Comparison of ENCODE assay signal across 2 cellular contexts in the genomic region with DNA sequence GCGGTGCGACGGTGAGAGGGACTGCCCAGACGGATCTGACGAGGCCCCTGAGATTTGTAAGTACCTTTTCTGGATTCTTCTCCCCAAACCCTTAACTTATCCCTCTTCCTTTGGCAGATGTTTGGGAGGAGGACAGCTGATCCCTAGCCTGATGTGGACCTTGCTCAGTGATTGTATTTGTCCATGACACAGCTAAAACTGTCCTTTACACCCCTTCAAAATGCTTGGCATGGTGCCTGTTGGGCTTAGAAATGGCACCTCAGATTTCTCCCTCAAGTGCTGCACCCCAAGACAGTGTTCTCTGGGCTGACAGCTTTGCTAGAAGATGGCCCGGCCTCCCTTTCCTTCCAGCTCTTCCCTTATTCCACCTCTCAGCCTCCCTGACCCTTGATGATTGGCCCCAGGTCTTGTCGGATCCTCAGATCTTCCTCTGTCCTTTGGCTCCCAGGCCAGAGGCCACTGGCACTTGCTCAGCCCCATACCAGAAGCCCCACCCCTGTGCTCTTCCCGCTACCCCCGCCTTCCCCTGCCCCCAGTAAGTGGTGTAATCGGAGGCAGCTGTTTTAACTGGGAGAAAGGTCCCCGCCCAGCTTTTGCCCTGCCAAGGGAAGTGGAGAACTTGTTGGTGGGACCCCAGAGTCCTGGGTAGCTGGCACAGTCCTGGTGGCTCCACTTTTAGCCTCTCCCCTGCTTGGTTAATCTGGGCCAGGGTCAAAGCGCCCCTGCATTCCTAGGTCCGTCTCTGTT.
A peak's percentile ranks its signal among the peaks of the same experiment; 100 is the strongest.
TF ChIP-seq lines count a peak whose summit lies in the region.

No MANE protein-coding gene starts in this region.

TF ChIP-seq in HEK293, 187 proteins besides CTCF, POLR2A, EP300 and RAD21:
- TF ChIP-seq ZNF341 (tag by site-specific recombination; IDR thresholded peaks at IDR 0.05; ENCODE audit: low read depth) (peak; percentile 40), ZNF354C (tag by site-specific recombination; IDR thresholded peaks at IDR 0.05; ENCODE audit: borderline replicate concordance, low read depth) (no peak), ZFP37 (tag by site-specific recombination; IDR thresholded peaks at IDR 0.05) (no peak), KLF1 (tag by site-specific recombination; IDR thresholded peaks at IDR 0.05) (0 out of 2 replicates have a peak, but pooled peaks have one; percentile 33), ZNF596 (tag by site-specific recombination; IDR thresholded peaks at IDR 0.05) (no peak)
- TF ChIP-seq, protein P1, sequence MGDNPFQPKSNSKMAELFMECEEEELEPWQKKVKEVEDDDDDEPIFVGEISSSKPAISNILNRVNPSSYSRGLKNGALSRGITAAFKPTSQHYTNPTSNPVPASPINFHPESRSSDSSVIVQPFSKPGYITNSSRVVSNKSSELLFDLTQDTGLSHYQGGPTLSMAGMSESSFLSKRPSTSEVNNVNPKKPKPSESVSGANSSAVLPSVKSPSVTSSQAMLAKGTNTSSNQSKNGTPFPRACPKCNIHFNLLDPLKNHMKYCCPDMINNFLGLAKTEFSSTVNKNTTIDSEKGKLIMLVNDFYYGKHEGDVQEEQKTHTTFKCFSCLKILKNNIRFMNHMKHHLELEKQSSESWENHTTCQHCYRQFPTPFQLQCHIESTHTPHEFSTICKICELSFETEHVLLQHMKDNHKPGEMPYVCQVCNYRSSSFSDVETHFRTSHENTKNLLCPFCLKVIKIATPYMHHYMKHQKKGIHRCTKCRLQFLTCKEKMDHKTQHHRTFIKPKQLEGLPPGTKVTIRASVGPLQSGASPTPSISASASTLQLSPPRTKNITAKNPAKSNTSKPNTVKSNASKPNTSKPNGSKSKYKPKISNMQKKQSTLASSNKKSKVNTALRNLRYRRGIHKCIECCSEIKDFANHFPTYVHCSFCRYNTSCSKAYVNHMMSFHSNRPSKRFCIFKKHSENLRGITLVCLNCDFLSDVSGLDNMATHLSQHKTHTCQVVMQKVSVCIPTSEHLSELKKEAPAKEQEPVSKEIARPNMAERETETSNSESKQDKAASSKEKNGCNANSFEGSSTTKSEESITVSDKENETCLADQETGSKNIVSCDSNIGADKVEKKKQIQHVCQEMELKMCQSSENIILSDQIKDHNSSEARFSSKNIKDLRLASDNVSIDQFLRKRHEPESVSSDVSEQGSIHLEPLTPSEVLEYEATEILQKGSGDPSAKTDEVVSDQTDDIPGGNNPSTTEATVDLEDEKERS (tag by site-specific recombination; IDR thresholded peaks at IDR 0.05) = no peak

TF ChIP-seq in K562, 482 proteins besides CTCF, POLR2A, EP300 and RAD21:
- no peak for TF ChIP-seq ETV6 (IDR thresholded peaks at IDR 0.05; ENCODE audit: borderline replicate concordance in 1 of 2, low read depth in 2 of 2, low read length in 1 of 2)
- no peak for TF ChIP-seq ETV6 (CRISPR knock-in tag; IDR thresholded peaks at IDR 0.05; ENCODE audit: borderline replicate concordance)
- TF ChIP-seq NRF1 (conservative IDR thresholded peaks at IDR 0.05 in 1 of 2, IDR thresholded peaks at IDR 0.05 in 1 of 2) = peak; percentile 16 to 27; a peak in 1 of 4 replicates
- TF ChIP-seq NFIC (IDR thresholded peaks at IDR 0.05) = 0 out of 2 replicates have a peak, but pooled peaks have one; percentile 16
- peak; percentile 55 for TF ChIP-seq MAFG (tag; conservative IDR thresholded peaks at IDR 0.05)
- TF ChIP-seq NR2C2 (CRISPR knock-in tag; IDR thresholded peaks at IDR 0.05) = no peak
- peak; percentile 77 for TF ChIP-seq NR2C2 (tag; IDR thresholded peaks at IDR 0.05)
- TF ChIP-seq, protein P2, sequence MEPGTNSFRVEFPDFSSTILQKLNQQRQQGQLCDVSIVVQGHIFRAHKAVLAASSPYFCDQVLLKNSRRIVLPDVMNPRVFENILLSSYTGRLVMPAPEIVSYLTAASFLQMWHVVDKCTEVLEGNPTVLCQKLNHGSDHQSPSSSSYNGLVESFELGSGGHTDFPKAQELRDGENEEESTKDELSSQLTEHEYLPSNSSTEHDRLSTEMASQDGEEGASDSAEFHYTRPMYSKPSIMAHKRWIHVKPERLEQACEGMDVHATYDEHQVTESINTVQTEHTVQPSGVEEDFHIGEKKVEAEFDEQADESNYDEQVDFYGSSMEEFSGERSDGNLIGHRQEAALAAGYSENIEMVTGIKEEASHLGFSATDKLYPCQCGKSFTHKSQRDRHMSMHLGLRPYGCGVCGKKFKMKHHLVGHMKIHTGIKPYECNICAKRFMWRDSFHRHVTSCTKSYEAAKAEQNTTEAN (CRISPR knock-in tag; IDR thresholded peaks at IDR 0.05) = no peak
- peak; percentile 62 for TF ChIP-seq TFAP4 (CRISPR knock-in tag; IDR thresholded peaks at IDR 0.05; ENCODE audit: borderline replicate concordance)
- TF ChIP-seq, protein P3, sequence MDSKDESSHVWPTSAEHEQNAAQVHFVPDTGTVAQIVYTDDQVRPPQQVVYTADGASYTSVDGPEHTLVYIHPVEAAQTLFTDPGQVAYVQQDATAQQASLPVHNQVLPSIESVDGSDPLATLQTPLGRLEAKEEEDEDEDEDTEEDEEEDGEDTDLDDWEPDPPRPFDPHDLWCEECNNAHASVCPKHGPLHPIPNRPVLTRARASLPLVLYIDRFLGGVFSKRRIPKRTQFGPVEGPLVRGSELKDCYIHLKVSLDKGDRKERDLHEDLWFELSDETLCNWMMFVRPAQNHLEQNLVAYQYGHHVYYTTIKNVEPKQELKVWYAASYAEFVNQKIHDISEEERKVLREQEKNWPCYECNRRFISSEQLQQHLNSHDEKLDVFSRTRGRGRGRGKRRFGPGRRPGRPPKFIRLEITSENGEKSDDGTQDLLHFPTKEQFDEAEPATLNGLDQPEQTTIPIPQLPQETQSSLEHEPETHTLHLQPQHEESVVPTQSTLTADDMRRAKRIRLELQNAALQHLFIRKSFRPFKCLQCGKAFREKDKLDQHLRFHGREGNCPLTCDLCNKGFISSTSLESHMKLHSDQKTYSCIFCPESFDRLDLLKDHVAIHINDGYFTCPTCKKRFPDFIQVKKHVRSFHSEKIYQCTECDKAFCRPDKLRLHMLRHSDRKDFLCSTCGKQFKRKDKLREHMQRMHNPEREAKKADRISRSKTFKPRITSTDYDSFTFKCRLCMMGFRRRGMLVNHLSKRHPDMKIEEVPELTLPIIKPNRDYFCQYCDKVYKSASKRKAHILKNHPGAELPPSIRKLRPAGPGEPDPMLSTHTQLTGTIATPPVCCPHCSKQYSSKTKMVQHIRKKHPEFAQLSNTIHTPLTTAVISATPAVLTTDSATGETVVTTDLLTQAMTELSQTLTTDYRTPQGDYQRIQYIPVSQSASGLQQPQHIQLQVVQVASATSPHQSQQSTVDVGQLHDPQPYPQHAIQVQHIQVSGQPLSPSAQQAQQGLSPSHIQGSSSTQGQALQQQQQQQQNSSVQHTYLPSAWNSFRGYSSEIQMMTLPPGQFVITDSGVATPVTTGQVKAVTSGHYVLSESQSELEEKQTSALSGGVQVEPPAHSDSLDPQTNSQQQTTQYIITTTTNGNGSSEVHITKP (IDR thresholded peaks at IDR 0.05; ENCODE audit: partially characterized antibody) = peak; percentile 10
- peak; percentile 80 for TF ChIP-seq VEZF1 (CRISPR knock-in tag; IDR thresholded peaks at IDR 0.05)
